In genomic region chr12:1499351-1499750, GRCh38 we compare ENCODE assay signal across 12 cellular contexts.
"Had no signal": no experiment of that assay in that cellular context is flagged by ENCODE, and none has a peak within 500 bp of the region (broad histone marks: within the 10 kb centered on the region; RNA-seq: fewer than 3 reads in every experiment).

No MANE protein-coding gene starts in this region.

- DNase-seq: activated CD4-positive, alpha-beta T cell treated with anti-CD3 and anti-CD28 coated beads for 48 hours; activated CD8-positive, alpha-beta T cell treated with anti-CD3 and anti-CD28 coated beads, Interleukin-2, amount 10 ng/mL, durations not matched to agents 7 days and 5 days; activated naive CD4-positive, alpha-beta T cell treated with anti-CD3 and anti-CD28 coated beads, Interleukin-2, amount 10 ng/mL, durations not matched to agents 7 days and 5 days; body of pancreas; sigmoid colon; stimulated activated CD4-positive, alpha-beta T cell treated with anti-CD3 and anti-CD28 coated beads, Interleukin-2, amount 100 ng/mL, for 48 hours; SW 1271; testis had no signal

- H3K4me1 ChIP-seq: testis had no signal

- H3K27ac Mint-ChIP-seq: activated CD8-positive, alpha-beta T cell treated with anti-CD3 and anti-CD28 coated beads, Interleukin-2, amount 10 ng/mL, durations not matched to agents 7 days and 5 days; activated naive CD4-positive, alpha-beta T cell treated with anti-CD3 and anti-CD28 coated beads, Interleukin-2, amount 10 ng/mL, durations not matched to agents 7 days and 5 days; nephron; stimulated activated naive CD8-positive, alpha-beta T cell treated with anti-CD3 and anti-CD28 coated beads, Interleukin-15, Interleukin-2, amounts not matched to agents 100 ng/mL and 50 ng/mL, for 24 hours; WTC11 had no signal

- H3K9me3 Mint-ChIP-seq: activated naive CD4-positive, alpha-beta T cell treated with anti-CD3 and anti-CD28 coated beads, Interleukin-2, amount 10 ng/mL, durations not matched to agents 7 days and 5 days; central memory CD8-positive, alpha-beta T cell; nephron; stimulated activated naive CD8-positive, alpha-beta T cell treated with anti-CD3 and anti-CD28 coated beads, Interleukin-15, Interleukin-2, amounts not matched to agents 100 ng/mL and 50 ng/mL, for 24 hours had no signal

- H3K36me3 Mint-ChIP-seq: activated naive CD4-positive, alpha-beta T cell treated with anti-CD3 and anti-CD28 coated beads, Interleukin-2, amount 10 ng/mL, durations not matched to agents 7 days and 5 days had no signal

- H3K36me3 ChIP-seq: sigmoid colon had no signal

- H3K9me3 ChIP-seq: body of pancreas, sigmoid colon, testis had no signal

- H3K27me3 ChIP-seq: body of pancreas, sigmoid colon, testis had no signal

- H3K4me1 Mint-ChIP-seq: WTC11 had no signal

- H3K27ac ChIP-seq: body of pancreas, sigmoid colon, testis had no signal

- H3K4me3 ChIP-seq: body of pancreas, sigmoid colon, testis had no signal

- H3K4me3 Mint-ChIP-seq: activated CD8-positive, alpha-beta T cell treated with anti-CD3 and anti-CD28 coated beads, Interleukin-2, amount 10 ng/mL, durations not matched to agents 7 days and 5 days; activated naive CD4-positive, alpha-beta T cell treated with anti-CD3 and anti-CD28 coated beads, Interleukin-2, amount 10 ng/mL, durations not matched to agents 7 days and 5 days; central memory CD8-positive, alpha-beta T cell; nephron; stimulated activated naive CD8-positive, alpha-beta T cell treated with anti-CD3 and anti-CD28 coated beads, Interleukin-15, Interleukin-2, amounts not matched to agents 100 ng/mL and 50 ng/mL, for 24 hours; WTC11 had no signal
